ENCODE assay signal across 26 cellular contexts in the genomic region with DNA sequence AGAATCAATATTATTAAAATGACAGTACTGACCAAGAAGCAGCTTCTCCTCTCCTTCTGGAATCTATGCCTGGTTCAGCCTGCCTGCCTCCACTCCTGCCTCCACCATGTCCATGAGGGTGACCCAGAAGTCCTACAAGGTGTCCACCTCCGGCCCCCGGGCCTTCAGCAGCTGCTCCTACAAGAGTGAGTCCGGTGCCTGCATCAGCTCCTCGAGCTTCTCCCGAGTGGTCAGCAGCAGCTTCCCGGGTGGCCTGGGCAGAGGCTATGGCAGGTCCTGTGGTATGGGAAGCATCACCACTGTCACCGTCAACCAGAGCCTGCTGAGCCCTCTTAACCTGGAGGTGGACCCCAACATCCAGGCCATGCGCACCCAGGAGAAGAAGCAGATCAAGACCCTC.
"Had no signal": no experiment of that assay in that cellular context is flagged by ENCODE, and none has a peak within 500 bp of the region (broad histone marks: within the 10 kb centered on the region; RNA-seq: fewer than 3 reads in every experiment).

No MANE protein-coding gene starts in this region.

- DNase-seq: activated B cell treated with CpG ODN at 0.5 μM for 24 hours; activated CD4-positive, alpha-beta T cell treated with anti-CD3 and anti-CD28 coated beads for 48 hours; activated CD4-positive, alpha-beta T cell treated with anti-CD3 and anti-CD28 coated beads, Interleukin-2, amount 50 U/mL, for 1 hour; activated CD4-positive, alpha-beta T cell treated with anti-CD3 and anti-CD28 coated beads, Interleukin-2, amount 50 U/mL, for 48 hours; activated CD8-positive, alpha-beta memory T cell treated with anti-CD3 and anti-CD28 coated beads for 24 hours; activated CD8-positive, alpha-beta T cell treated with anti-CD3 and anti-CD28 coated beads for 36 hours; activated naive CD4-positive, alpha-beta T cell treated with anti-CD3 and anti-CD28 coated beads for 36 hours; activated naive CD8-positive, alpha-beta T cell treated with anti-CD3 and anti-CD28 coated beads for 36 hours; activated naive CD8-positive, alpha-beta T cell treated with anti-CD3 and anti-CD28 coated beads, Interleukin-2, amount 50 U/mL, for 24 hours; activated T-cell treated with anti-CD3 and anti-CD28 coated beads, Interleukin-2, amount 50 U/mL, for 4 hours; adrenal gland; amygdala; body of pancreas; central memory CD4-positive, alpha-beta T cell; cerebellar nuclear complex; colonic mucosa; effector CD8-positive, alpha-beta T cell; esophagus squamous epithelium; foreskin melanocyte; head of caudate nucleus; SW 1271; T-cell; T1000; WERI-Rb-1 had no signal

- H3K27ac ChIP-seq: adrenal gland, body of pancreas, colonic mucosa, epithelial cell of prostate, esophagus squamous epithelium, gastroesophageal sphincter, WERI-Rb-1 had no signal

- H3K27me3 ChIP-seq: adrenal gland, body of pancreas, colonic mucosa, esophagus squamous epithelium, gastroesophageal sphincter had no signal

- H3K4me3 ChIP-seq: adrenal gland, body of pancreas, colonic mucosa, esophagus squamous epithelium, gastroesophageal sphincter had no signal

- H3K4me1 ChIP-seq: adrenal gland, body of pancreas, colonic mucosa, esophagus squamous epithelium, gastroesophageal sphincter had no signal

- H3K36me3 ChIP-seq: adrenal gland, colonic mucosa, esophagus squamous epithelium, gastroesophageal sphincter, WERI-Rb-1 had no signal

- H3K9me3 ChIP-seq: adrenal gland, colonic mucosa had no signal
